In the genomic region with DNA sequence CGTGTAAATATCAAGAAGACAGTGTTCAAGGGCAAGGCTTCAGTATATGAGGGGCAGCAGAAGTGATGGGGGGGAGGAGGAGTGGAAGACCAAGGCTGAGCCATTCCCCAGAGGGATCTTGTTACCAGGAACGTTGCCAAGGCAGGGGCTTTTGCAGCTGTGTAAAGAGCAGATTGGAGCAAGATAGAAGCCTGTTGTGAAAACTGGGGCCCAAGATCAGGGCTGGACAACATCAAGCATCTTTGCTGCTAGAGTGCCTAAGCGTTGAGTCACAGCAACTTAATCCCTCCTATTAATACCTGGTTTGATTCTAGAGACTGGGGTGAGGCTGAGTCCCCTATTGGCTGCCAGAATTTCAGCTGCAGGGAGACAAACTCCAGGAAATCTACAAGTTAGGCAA, we compare ENCODE assay signal across 13 cellular contexts. TPM values are rescaled to one million over a fixed set of nuclear protein-coding genes. Genes with fewer than 3 reads are reported as not detected.
DNase-seq lines count a peak whose midpoint lies in the region; ATAC-seq, FAIRE-seq and TF ChIP-seq lines count a peak whose summit lies in the region.
"Had no signal": no experiment of that assay in that cellular context is flagged by ENCODE, and none has a peak within 500 bp of the region (broad histone marks: within the 10 kb centered on the region; RNA-seq: fewer than 3 reads in every experiment).

No MANE protein-coding gene starts in this region.

- peaks cover 25% of the 10 kb centered on the region for H3K79me2 ChIP-seq in OCI-LY3 (ENCODE audit: low read length)

- peak; percentile 71 for DNase-seq in A172 (ENCODE audit: low spot score)
- DNase-seq in H54 (ENCODE audit: insufficient read length, low spot score) = no peak
- peak; percentile 79 for DNase-seq in fibroblast of pulmonary artery (ENCODE audit: low read depth)
- DNase-seq in naive thymus-derived CD4-positive, alpha-beta T cell = no peak
- no peak for DNase-seq in NAMALWA (ENCODE audit: low spot score)
- DNase-seq in OCI-M1 (lab: John Stamatoyannopoulos, UW) = no peak
- DNase-seq in GM13976 (ENCODE audit: low spot score) = no peak
- DNase-seq: C1 segment of cervical spinal cord; stimulated activated CD4-positive, alpha-beta T cell treated with anti-CD3 and anti-CD28 coated beads, Interleukin-4, amount 100 ng/mL, for 4 hours; SW 1271; uterus had no signal

- in situ Hi-C loops in GM13976 (cut with MboI; ENCODE audit: low sequenced_read_pairs, unreplicated experiment) = no loop called here

- H3K9ac ChIP-seq in OCI-LY3 (ENCODE audit: low read length) = peak overlapping the region; percentile 52; the same call in 1 of the 2 replicates

- H3K36me3 ChIP-seq in OCI-LY3 (replicated peaks; ENCODE audit: low read depth, low read length) = peaks cover 17% of the 10 kb centered on the region
- no peaks in the 10 kb centered on the region for H3K36me3 ChIP-seq in naive thymus-derived CD4-positive, alpha-beta T cell (ENCODE audit: control insufficient read depth in 2 of 3, insufficient read depth in 3 of 3, low read length in 3 of 3)
- H3K36me3 ChIP-seq: uterus had no signal

- peaks cover 1 to 10% (median 6%) of the 10 kb centered on the region in 11 donors for H3K9me3 Mint-ChIP-seq in naive thymus-derived CD4-positive, alpha-beta T cell

- peak overlapping the region; percentile 83 for H3K4me2 ChIP-seq in OCI-LY3 (ENCODE audit: low read length)

- TF ChIP-seq POLR2A in H54 (IDR thresholded peaks at IDR 0.05; ENCODE audit: low read depth, low read length) = no peak

- H3K27ac ChIP-seq in OCI-LY3 (ENCODE audit: low read length) = peak overlapping the region; percentile 89
- H3K27ac ChIP-seq in naive thymus-derived CD4-positive, alpha-beta T cell (ENCODE audit: low read depth, low read length) = no peak overlapping the region
- H3K27ac ChIP-seq: uterus had no signal

- no peaks in the 10 kb centered on the region for H3K27me3 Mint-ChIP-seq in naive thymus-derived CD4-positive, alpha-beta T cell

- no peak overlapping the region for H2AFZ ChIP-seq in OCI-LY3 (ENCODE audit: low read depth, low read length)

- peaks cover 75% of the 10 kb centered on the region for H3K4me1 ChIP-seq in OCI-LY3 (ENCODE audit: low read length)
- H3K4me1 ChIP-seq in naive thymus-derived CD4-positive, alpha-beta T cell (ENCODE audit: control insufficient read depth in 2 of 2, insufficient read depth in 2 of 2, low read length in 2 of 2) = no peaks in the 10 kb centered on the region
- H3K4me1 ChIP-seq: uterus had no signal

- H3K4me3 ChIP-seq in OCI-LY3 (ENCODE audit: low read length) (peak overlapping the region; percentile 37; the same call in 1 of the 2 replicates), fibroblast of pulmonary artery (replicated peaks; ENCODE audit: low read depth, low read length) (no peak overlapping the region)
- no peak overlapping the region for H3K4me3 ChIP-seq in naive thymus-derived CD4-positive, alpha-beta T cell (ENCODE audit: low read length)
- H3K4me3 ChIP-seq: uterus had no signal

- H3K36me3 Mint-ChIP-seq in naive thymus-derived CD4-positive, alpha-beta T cell = peaks cover 7 to 30% (median 8%) of the 10 kb centered on the region in 5 donors

- CTCF ChIA-PET in naive thymus-derived CD4-positive, alpha-beta T cell (lab: Charles Lee) = no interaction called here

- intact Hi-C loops in naive thymus-derived CD4-positive, alpha-beta T cell (cut with micrococcal nuclease) = no loop called here

- H4K20me1 ChIP-seq in OCI-LY3 (ENCODE audit: insufficient read depth, low read length) = no peaks in the 10 kb centered on the region

- peaks cover 7% of the 10 kb centered on the region; the same call in 1 of the 2 replicates for H3K9me3 ChIP-seq in OCI-LY3 (ENCODE audit: insufficient read depth, low read length)
- peaks cover 0 to 1% (median 0%) of the 10 kb centered on the region in 3 experiments for H3K9me3 ChIP-seq in naive thymus-derived CD4-positive, alpha-beta T cell (ENCODE audit: control insufficient read depth in 2 of 3, low read length in 3 of 3)

- ATAC-seq in naive thymus-derived CD4-positive, alpha-beta T cell = no peak

- H3K27me3 ChIP-seq in OCI-LY3 (ENCODE audit: low read depth, low read length) = no peaks in the 10 kb centered on the region
- H3K27me3 ChIP-seq in naive thymus-derived CD4-positive, alpha-beta T cell (ENCODE audit: control insufficient read depth in 2 of 2, insufficient read depth in 2 of 2, low read length in 2 of 2) = no peaks in the 10 kb centered on the region
- H3K27me3 ChIP-seq: uterus had no signal

- FAIRE-seq in H54 (lab: Jason Lieb, UNC) = peak; percentile 100

- POLR2A ChIA-PET in naive thymus-derived CD4-positive, alpha-beta T cell (lab: Charles Lee) = no interaction called here

- no peak overlapping the region for H3K4me3 Mint-ChIP-seq in naive thymus-derived CD4-positive, alpha-beta T cell
- H3K4me3 Mint-ChIP-seq: activated T-helper 1 cell treated with anti-CD3 and anti-CD28 coated beads, Interleukin-12 subunit alpha, Interleukin-12 subunit beta, Interleukin-2, Interleukin-4 antibody, amounts not matched to agents 30 ng/mL and 10 ng/mL and 1 ng/mL, durations not matched to agents 14 hours and 24 hours and 36 hours had no signal

- H3K27ac Mint-ChIP-seq in naive thymus-derived CD4-positive, alpha-beta T cell = peak overlapping the region in 1 of 9 donors; percentile 17
- H3K27ac Mint-ChIP-seq: activated T-helper 1 cell treated with anti-CD3 and anti-CD28 coated beads, Interleukin-12 subunit alpha, Interleukin-12 subunit beta, Interleukin-2, Interleukin-4 antibody, amounts not matched to agents 30 ng/mL and 10 ng/mL and 1 ng/mL, durations not matched to agents 14 hours and 24 hours and 36 hours had no signal

- TF ChIP-seq CTCF in OCI-LY3 (IDR thresholded peaks at IDR 0.05; ENCODE audit: low read depth, low read length) (no peak), fibroblast of pulmonary artery (IDR thresholded peaks at IDR 0.05; ENCODE audit: low read length, missing control alignments) (no peak), GM13976 (IDR thresholded peaks at IDR 0.05; ENCODE audit: borderline replicate concordance, control extremely low read depth, extremely low read depth, insufficient read depth, missing control alignments) (no peak)

- peaks cover 2 to 48% (median 14%) of the 10 kb centered on the region in 7 donors for H3K4me1 Mint-ChIP-seq in naive thymus-derived CD4-positive, alpha-beta T cell

RNA-seq across cellular contexts. Expression of gene ERCC6L2, which starts 18.4 kb away (rescaled TPM):
- 85.1 and 86.5 TPM in 2 replicates for total RNA-seq in A172 (2014; rRNA removed; shearing (Covaris generic))
- total RNA-seq in naive thymus-derived CD4-positive, alpha-beta T cell = 10 to 100 TPM; 46.2 to 82.8 (median 52.4) TPM
- 10 to 100 TPM; 54.9 to 66.1 TPM for polyA plus RNA-seq in naive thymus-derived CD4-positive, alpha-beta T cell

Comparison
In these comparisons a context has a peak if more than half of its experiments do, and no peak if none do; other contexts are left out.
1. DNase-seq: peak in A172 (single experiment) and fibroblast of pulmonary artery (single experiment); none in H54 (single experiment), naive thymus-derived CD4-positive, alpha-beta T cell (0 of 9), NAMALWA (single experiment), OCI-M1 (single experiment) and GM13976 (single experiment).